15 cellular contexts compared by ENCODE assay signal in the genomic region with DNA sequence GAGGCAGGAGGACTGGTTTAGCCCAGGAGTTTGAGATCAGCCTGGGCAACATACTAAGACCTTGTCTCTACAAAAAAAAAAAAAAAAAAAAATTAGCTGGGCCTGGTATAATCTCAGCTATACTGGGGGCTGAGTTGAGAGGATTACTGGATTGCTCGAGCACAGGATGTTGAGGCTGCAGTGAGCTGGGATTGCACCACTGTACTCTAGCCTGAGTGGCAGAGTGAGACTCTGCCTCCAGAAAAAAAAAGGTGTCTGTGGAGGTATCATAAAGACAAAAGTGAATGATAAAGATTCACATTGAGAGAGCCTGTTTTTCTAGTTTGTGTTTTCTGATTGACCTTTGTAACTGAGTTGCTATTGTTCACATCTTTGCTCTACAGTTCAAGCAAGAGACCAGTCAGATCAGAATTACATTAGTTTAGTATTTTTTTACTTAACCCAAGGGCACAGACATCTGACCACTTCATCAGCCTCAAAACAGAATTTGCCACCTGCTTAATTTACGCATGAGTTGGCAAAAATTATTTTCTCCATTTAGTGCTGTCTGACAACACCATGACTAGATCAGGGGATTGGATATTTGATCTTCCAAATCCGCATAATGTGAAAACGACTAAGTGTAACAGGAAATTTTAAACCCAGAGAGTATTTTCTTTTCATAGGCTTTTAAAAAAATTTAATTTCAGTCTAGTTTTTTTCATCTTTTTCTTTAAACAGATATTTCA.
A peak's percentile ranks its signal among the peaks of the same experiment; 100 is the strongest.
DNase-seq lines count a peak whose midpoint lies in the region; ATAC-seq and TF ChIP-seq lines count a peak whose summit lies in the region.
"Had no signal": no experiment of that assay in that cellular context is flagged by ENCODE, and none has a peak within 500 bp of the region (broad histone marks: within the 10 kb centered on the region; RNA-seq: fewer than 3 reads in every experiment).

No MANE protein-coding gene starts in this region.

- no peak for DNase-seq in breast epithelium (ENCODE audit: low spot score in 2 of 2)
- no peak for DNase-seq in MCF 10A (ENCODE audit: unreplicated experiment)
- DNase-seq in NCI-H345 (lab: John Stamatoyannopoulos, UW): peak; percentile 57
- DNase-seq in WTC11 (ENCODE audit: low spot score): no peak
- no peak for DNase-seq in type B pancreatic cell (ENCODE audit: extremely low spot score, unreplicated experiment)
- DNase-seq in GM20000 (ENCODE audit: low spot score): no peak
- DNase-seq in activated T-cell treated with anti-CD3 and anti-CD28 coated beads, Interleukin-2, amount 50 U/mL, for 48 hours: no peak
- DNase-seq: activated CD4-positive, alpha-beta T cell treated with anti-CD3 and anti-CD28 coated beads, Interleukin-2, amount 50 U/mL, for 4 hours; activated gamma-delta T cell; stimulated activated CD4-positive, alpha-beta T cell treated with anti-CD3 and anti-CD28 coated beads, Interleukin-4, amount 100 ng/mL, for 1 hour; stimulated activated naive CD4-positive, alpha-beta T cell treated with Interleukin-2 at 50 U/mL for 16 hours; T-helper 1 cell had no signal

- H3K27me3 Mint-ChIP-seq in MCF 10A (ENCODE audit: insufficient read depth, unreplicated experiment) (peaks cover 7% of the 10 kb centered on the region), WTC11 (ENCODE audit: low read depth) (no peaks in the 10 kb centered on the region), type B pancreatic cell (peaks cover 2% of the 10 kb centered on the region)

- peak overlapping the region; percentile 30 to 64 for H3K27ac ChIP-seq in breast epithelium
- H3K27ac ChIP-seq: KMS-11, prostate gland had no signal

- no peaks in the 10 kb centered on the region for H3K36me3 ChIP-seq in breast epithelium
- H3K36me3 ChIP-seq: prostate gland had no signal

- no peak for TF ChIP-seq POLR2A in breast epithelium (IDR thresholded peaks at IDR 0.05)

- no peak for ATAC-seq in WTC11
- no peak for ATAC-seq in HG02588 (IDR thresholded peaks at IDR 0.05; ENCODE audit: unreplicated experiment)

- H3K4me1 Mint-ChIP-seq in MCF 10A (ENCODE audit: insufficient read depth, unreplicated experiment): no peaks in the 10 kb centered on the region
- peaks cover 30% of the 10 kb centered on the region for H3K4me1 Mint-ChIP-seq in WTC11
- peaks cover 27% of the 10 kb centered on the region for H3K4me1 Mint-ChIP-seq in type B pancreatic cell (ENCODE audit: unreplicated experiment)

- H3K27ac Mint-ChIP-seq in MCF 10A (ENCODE audit: low read depth, unreplicated experiment) (no peak overlapping the region), WTC11 (peak overlapping the region; percentile 87), type B pancreatic cell (peak overlapping the region; percentile 77)

- H3K27me3 ChIP-seq in breast epithelium: no peaks in the 10 kb centered on the region

- H3K4me3 Mint-ChIP-seq in MCF 10A (ENCODE audit: unreplicated experiment) (no peak overlapping the region), WTC11 (no peak overlapping the region), type B pancreatic cell (peak overlapping the region; percentile 55)

- POLR2A ChIA-PET in MCF 10A (lab: Yijun Ruan, JAX) (no interaction called here), WTC11 (lab: Charles Lee) (interaction anchor here (0.6 kb wide), 1 partner anchor 126 kb away, joined by 3 read pairs; no protein-coding TSS in a partner anchor)

- CTCF ChIA-PET in MCF 10A (lab: Yijun Ruan, JAX): interaction anchor here (0.5 to 1.6 kb wide), 5 partner anchors 16 to 302 kb away, joined by 3 to 9 read pairs (median 3); no protein-coding TSS in a partner anchor
- CTCF ChIA-PET in WTC11 (lab: Charles Lee): interaction anchor here (0.9 to 1.4 kb wide), 3 partner anchors 18 to 149 kb away, joined by 3 to 6 read pairs (median 3); no protein-coding TSS in a partner anchor

- intact Hi-C loops in breast epithelium (cut with DNase I; ENCODE audit: low total_unique reads) (no loop called here), MCF 10A (cut with micrococcal nuclease) (no loop called here)

- H3K9me3 Mint-ChIP-seq in MCF 10A (ENCODE audit: unreplicated experiment) (no peaks in the 10 kb centered on the region), WTC11 (no peaks in the 10 kb centered on the region), type B pancreatic cell (no peaks in the 10 kb centered on the region)

- no peaks in the 10 kb centered on the region for H3K36me3 Mint-ChIP-seq in MCF 10A (ENCODE audit: insufficient read depth, unreplicated experiment)
- H3K36me3 Mint-ChIP-seq in WTC11: no peaks in the 10 kb centered on the region
- H3K36me3 Mint-ChIP-seq in type B pancreatic cell: no peaks in the 10 kb centered on the region

- TF ChIP-seq CTCF in breast epithelium (IDR thresholded peaks at IDR 0.05) (no peak), MCF 10A (IDR thresholded peaks at IDR 0.05; ENCODE audit: unreplicated experiment) (no peak), WTC11 (IDR thresholded peaks at IDR 0.05) (no peak), type B pancreatic cell (conservative IDR thresholded peaks at IDR 0.05) (no peak), GM20000 (IDR thresholded peaks at IDR 0.05; ENCODE audit: extremely low read depth, missing control alignments) (no peak)

- no peaks in the 10 kb centered on the region for H3K9me3 ChIP-seq in breast epithelium
- H3K9me3 ChIP-seq: prostate gland had no signal

- BruUV-seq in MCF 10A (replicated peaks; lab: Mats Ljungman, UMichigan): no TSS peak

- H3K4me3 ChIP-seq in breast epithelium: no peak overlapping the region
- H3K4me3 ChIP-seq: prostate gland had no signal

- H3K4me1 ChIP-seq in breast epithelium: peaks cover 0 to 4% of the 10 kb centered on the region in 2 donors
- H3K4me1 ChIP-seq: prostate gland had no signal

TF ChIP-seq in WTC11, 78 proteins besides CTCF, POLR2A, EP300 and RAD21:
- TF ChIP-seq, protein P1, sequence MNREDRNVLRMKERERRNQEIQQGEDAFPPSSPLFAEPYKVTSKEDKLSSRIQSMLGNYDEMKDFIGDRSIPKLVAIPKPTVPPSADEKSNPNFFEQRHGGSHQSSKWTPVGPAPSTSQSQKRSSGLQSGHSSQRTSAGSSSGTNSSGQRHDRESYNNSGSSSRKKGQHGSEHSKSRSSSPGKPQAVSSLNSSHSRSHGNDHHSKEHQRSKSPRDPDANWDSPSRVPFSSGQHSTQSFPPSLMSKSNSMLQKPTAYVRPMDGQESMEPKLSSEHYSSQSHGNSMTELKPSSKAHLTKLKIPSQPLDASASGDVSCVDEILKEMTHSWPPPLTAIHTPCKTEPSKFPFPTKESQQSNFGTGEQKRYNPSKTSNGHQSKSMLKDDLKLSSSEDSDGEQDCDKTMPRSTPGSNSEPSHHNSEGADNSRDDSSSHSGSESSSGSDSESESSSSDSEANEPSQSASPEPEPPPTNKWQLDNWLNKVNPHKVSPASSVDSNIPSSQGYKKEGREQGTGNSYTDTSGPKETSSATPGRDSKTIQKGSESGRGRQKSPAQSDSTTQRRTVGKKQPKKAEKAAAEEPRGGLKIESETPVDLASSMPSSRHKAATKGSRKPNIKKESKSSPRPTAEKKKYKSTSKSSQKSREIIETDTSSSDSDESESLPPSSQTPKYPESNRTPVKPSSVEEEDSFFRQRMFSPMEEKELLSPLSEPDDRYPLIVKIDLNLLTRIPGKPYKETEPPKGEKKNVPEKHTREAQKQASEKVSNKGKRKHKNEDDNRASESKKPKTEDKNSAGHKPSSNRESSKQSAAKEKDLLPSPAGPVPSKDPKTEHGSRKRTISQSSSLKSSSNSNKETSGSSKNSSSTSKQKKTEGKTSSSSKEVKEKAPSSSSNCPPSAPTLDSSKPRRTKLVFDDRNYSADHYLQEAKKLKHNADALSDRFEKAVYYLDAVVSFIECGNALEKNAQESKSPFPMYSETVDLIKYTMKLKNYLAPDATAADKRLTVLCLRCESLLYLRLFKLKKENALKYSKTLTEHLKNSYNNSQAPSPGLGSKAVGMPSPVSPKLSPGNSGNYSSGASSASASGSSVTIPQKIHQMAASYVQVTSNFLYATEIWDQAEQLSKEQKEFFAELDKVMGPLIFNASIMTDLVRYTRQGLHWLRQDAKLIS (CRISPR knock-in tag; IDR thresholded peaks at IDR 0.05; ENCODE audit: borderline replicate concordance): no peak
- TF ChIP-seq, protein P2, sequence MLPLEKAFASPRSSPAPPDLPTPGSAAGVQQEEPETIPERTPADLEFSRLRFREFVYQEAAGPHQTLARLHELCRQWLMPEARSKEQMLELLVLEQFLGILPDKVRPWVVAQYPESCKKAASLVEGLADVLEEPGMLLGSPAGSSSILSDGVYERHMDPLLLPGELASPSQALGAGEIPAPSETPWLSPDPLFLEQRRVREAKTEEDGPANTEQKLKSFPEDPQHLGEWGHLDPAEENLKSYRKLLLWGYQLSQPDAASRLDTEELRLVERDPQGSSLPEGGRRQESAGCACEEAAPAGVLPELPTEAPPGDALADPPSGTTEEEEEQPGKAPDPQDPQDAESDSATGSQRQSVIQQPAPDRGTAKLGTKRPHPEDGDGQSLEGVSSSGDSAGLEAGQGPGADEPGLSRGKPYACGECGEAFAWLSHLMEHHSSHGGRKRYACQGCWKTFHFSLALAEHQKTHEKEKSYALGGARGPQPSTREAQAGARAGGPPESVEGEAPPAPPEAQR (CRISPR knock-in tag; IDR thresholded peaks at IDR 0.05): no peak
- TF ChIP-seq, protein P3, sequence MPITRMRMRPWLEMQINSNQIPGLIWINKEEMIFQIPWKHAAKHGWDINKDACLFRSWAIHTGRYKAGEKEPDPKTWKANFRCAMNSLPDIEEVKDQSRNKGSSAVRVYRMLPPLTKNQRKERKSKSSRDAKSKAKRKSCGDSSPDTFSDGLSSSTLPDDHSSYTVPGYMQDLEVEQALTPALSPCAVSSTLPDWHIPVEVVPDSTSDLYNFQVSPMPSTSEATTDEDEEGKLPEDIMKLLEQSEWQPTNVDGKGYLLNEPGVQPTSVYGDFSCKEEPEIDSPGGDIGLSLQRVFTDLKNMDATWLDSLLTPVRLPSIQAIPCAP (CRISPR knock-in tag; IDR thresholded peaks at IDR 0.05): no peak
- TF ChIP-seq, protein P4, sequence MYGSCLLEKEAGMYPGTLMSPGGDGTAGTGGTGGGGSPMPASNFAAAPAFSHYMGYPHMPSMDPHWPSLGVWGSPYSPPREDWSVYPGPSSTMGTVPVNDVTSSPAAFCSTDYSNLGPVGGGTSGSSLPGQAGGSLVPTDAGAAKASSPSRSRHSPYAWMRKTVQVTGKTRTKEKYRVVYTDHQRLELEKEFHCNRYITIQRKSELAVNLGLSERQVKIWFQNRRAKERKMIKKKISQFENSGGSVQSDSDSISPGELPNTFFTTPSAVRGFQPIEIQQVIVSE (CRISPR knock-in tag; IDR thresholded peaks at IDR 0.05; ENCODE audit: borderline replicate concordance): no peak
- TF ChIP-seq NFE2L1 (CRISPR knock-in tag; IDR thresholded peaks at IDR 0.05): no peak
- no peak for TF ChIP-seq JUN (CRISPR knock-in tag; IDR thresholded peaks at IDR 0.05)
- TF ChIP-seq ETV6 (CRISPR knock-in tag; IDR thresholded peaks at IDR 0.05): no peak
- no peak for TF ChIP-seq RORB (CRISPR knock-in tag; IDR thresholded peaks at IDR 0.05)
- no peak for TF ChIP-seq ZNF263 (CRISPR knock-in tag; IDR thresholded peaks at IDR 0.05; ENCODE audit: low read depth)
- no peak for TF ChIP-seq FOXP1 (CRISPR knock-in tag; IDR thresholded peaks at IDR 0.05; ENCODE audit: borderline replicate concordance)
